Comparison of ENCODE assay signal across 8 cellular contexts in the genomic region with DNA sequence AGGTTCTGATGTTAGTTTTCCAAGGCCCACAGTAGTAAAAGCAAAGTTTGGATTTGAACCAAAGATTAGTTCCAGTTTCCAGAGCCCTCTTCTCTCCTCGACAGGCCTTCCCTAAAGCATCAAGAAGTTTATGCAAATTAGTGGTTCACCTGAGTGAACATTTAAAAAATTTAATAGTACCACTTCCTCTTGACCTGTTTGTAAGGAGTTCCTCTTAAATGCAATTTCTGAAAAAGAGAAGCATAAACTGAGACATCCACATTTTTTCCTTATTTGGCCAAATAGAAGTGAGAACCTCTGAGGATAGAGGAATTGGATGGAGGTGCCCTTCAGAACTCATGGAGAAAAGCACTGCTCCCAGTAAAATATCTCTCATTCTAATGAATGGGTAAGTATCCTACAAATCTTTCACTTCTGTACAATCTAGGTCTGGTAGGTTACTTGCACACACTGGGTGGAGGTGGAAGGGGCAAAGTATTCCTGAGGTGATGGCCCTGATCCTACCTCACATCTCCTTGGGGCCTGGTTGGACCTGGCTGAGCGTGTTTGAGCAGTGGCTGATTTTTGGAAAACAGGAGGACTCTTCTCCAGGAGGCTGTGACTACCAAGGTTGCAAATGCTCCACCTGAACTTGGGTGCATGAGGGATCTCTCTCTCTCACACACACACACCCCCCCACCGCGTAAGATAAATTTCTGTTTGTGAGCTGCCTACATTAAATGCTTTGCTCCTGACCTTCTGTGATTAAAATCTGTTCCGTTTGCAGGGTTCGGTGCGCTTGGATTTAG. TPM values are rescaled to one million over a fixed set of nuclear protein-coding genes. Genes with fewer than 3 reads are reported as not detected.
A peak's percentile ranks its signal among the peaks of the same experiment; 100 is the strongest.
DNase-seq lines count a peak whose midpoint lies in the region; ATAC-seq, FAIRE-seq and TF ChIP-seq lines count a peak whose summit lies in the region.

No MANE protein-coding gene starts in this region.

- peak; percentile 79 for FAIRE-seq in GM12892 (lab: Jason Lieb, UNC)

- no peaks in the 10 kb centered on the region for H3K36me3 ChIP-seq in prostate gland

- H3K4me3 ChIP-seq in prostate gland: peak overlapping the region in 1 of 2 donors; percentile 61

- DNase-seq in GM12892 (ENCODE audit: insufficient read length) (peak; percentile 23), NAMALWA (ENCODE audit: low spot score) (peak; percentile 22), epithelial cell of prostate (ENCODE audit: low read depth, low spot score) (no peak), prostate gland (ENCODE audit: low spot score) (no peak), NCI-H2227 (lab: John Stamatoyannopoulos, UW; ENCODE audit: unreplicated experiment) (no peak), NCI-H1105 treated with DMSO at 0.1 percent for 48 hours (lab: John Stamatoyannopoulos, UW) (no peak), AG08396 (ENCODE audit: low spot score) (no peak)

- H3K27ac ChIP-seq in epithelial cell of prostate (peak overlapping the region; percentile 98), prostate gland (peak overlapping the region; percentile 89 to 93)

- TF ChIP-seq CTCF in prostate gland (IDR thresholded peaks at IDR 0.05): no peak

- no peaks in the 10 kb centered on the region for H3K4me1 ChIP-seq in prostate gland (replicated peaks)

- 0 out of 2 replicates have a peak, but pooled peaks have one; percentile 7 for TF ChIP-seq POLR2A in GM12892 (IDR thresholded peaks at IDR 0.05; ENCODE audit: low read depth, low read length)
- TF ChIP-seq POLR2A in prostate gland (IDR thresholded peaks at IDR 0.05): no peak

- H3K9me3 ChIP-seq in prostate gland: no peaks in the 10 kb centered on the region

- H3K27me3 ChIP-seq in prostate gland (replicated peaks; ENCODE audit: insufficient read depth): no peaks in the 10 kb centered on the region

- intact Hi-C loops in prostate gland (cut with DNase I): loop anchor here (2.0 to 5.0 kb wide), 2 partner anchors 35 to 82 kb away; no protein-coding TSS in a partner anchor

- WGBS in prostate gland: 19% methylated on average over 7 of the region's 7 CpGs

- peak; percentile 47 for ATAC-seq in GM21576 (IDR thresholded peaks at IDR 0.05; ENCODE audit: unreplicated experiment)

RNA-seq across cellular contexts. Expression of a gene that starts 1.0 kb away (rescaled TPM):
- polyA plus RNA-seq in GM12892 (2012; ENCODE audit: missing spikeins): 36.6 TPM
- total RNA-seq in prostate gland: 10 to 100 TPM; 15.8 to 36.5 TPM

Comparison
In these comparisons a context has a peak if more than half of its experiments do, and no peak if none do; other contexts are left out.
1. DNase-seq: peak in GM12892 (single experiment) and NAMALWA (single experiment); none in epithelial cell of prostate (single experiment), prostate gland (single experiment), NCI-H2227 (single experiment), NCI-H1105 treated with DMSO at 0.1 percent for 48 hours (single experiment) and AG08396 (single experiment).